ENCODE assay signal across 36 cellular contexts in the genomic region with DNA sequence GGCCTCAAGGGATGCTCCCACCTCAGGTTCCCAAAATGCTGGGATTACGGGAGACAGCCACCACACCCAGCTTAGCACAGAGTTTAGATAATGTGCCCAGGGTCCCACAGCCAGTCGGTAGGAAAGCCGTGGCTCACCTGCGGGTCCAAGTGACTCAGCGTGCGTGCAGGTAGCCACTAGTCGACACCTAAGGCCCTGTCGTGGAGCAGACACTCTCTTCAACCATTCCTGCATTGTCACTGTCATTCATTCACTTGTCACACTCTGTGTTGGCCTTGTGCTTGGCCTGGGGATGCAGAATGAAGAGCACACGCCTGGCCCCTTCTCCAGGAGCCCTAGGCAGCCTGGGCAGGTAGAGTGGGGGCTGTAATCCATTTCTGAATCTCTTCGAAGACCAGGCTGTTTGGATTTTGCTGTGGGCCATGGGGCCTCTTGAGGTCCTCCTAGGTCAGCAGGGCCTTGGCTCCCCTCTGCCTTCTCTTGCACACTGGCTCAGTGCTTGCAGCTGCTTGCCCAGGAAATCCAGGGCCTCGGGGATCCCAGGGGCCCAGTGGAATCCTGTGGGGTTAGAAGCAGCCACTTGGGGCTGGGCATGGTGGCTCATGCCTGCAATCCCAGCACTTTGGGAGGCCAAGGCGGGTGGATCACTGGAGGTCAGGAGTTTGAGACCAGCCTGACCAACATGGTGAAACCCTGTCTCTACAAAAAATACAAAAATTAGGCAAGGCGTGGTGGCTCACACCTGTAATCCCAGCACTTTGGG. TPM values are rescaled to one million over a fixed set of nuclear protein-coding genes. Genes with fewer than 3 reads are reported as not detected.
"Had no signal": no experiment of that assay in that cellular context is flagged by ENCODE, and none has a peak within 500 bp of the region (broad histone marks: within the 10 kb centered on the region; RNA-seq: fewer than 3 reads in every experiment).

No MANE protein-coding gene starts in this region.

- H3K36me3 ChIP-seq: MG63 had no signal

- H3K4me3 ChIP-seq: MG63 had no signal

- H3K4me2 ChIP-seq: KMS-11 had no signal

- H3K27ac ChIP-seq: KMS-11 had no signal

- DNase-seq: Karpas-422, Kasumi-1, KG1, MG63, MM.1S, MV-4-11, NCI-H1048, NCI-H1092, NCI-H1092 treated with DMSO at 0.1 percent for 48 hours, NCI-H1105, NCI-H1105 treated with DMSO at 0.1 percent for 48 hours, NCI-H1417, NCI-H1417 treated with DMSO at 0.1 percent for 48 hours, NCI-H1436, NCI-H1436 treated with DMSO at 0.1 percent for 48 hours, NCI-H146, NCI-H1694, NCI-H1694 treated with DMSO at 0.1 percent for 48 hours, NCI-H187, NCI-H187 treated with DMSO at 0.1 percent for 48 hours, NCI-H1930, NCI-H2029, NCI-H2029 treated with DMSO at 0.1 percent for 48 hours, NCI-H2081, NCI-H2081 treated with DMSO at 0.1 percent for 48 hours, NCI-H2107, NCI-H2171, NCI-H2171 treated with DMSO at 0.1 percent for 48 hours, NCI-H2227 treated with DMSO at 0.1 percent for 48 hours, NCI-H226, NCI-H345, NCI-H446 treated with DMSO at 0.1 percent for 48 hours, NCI-H510A, NCI-H510A treated with DMSO at 0.1 percent for 48 hours had no signal

- H3K27me3 ChIP-seq: MG63 had no signal

- H3K9ac ChIP-seq: KMS-11 had no signal

- H3K9me3 ChIP-seq: MG63 had no signal

RNA-seq across cellular contexts. Expression of a gene that starts 6.1 kb away (rescaled TPM):
- total RNA-seq: LHCN-M2 had no signal
